ENCODE assay signal across 8 cellular contexts in genomic region chr2:95192891-95193290, GRCh38. TPM values are rescaled to one million over a fixed set of nuclear protein-coding genes. Genes with fewer than 3 reads are reported as not detected.
DNase-seq lines count a peak whose midpoint lies in the region; TF ChIP-seq lines count a peak whose summit lies in the region.
"Not testable (repeated sequence)": the region's sequence is repeated elsewhere in the genome, so short reads cannot be mapped to it uniquely, and the experiment has no call there.

No MANE protein-coding gene starts in this region.

- H3K27me3 Mint-ChIP-seq in CD14-positive monocyte (ENCODE audit: low read depth in 3 of 3) = not testable (repeated sequence)

- TF ChIP-seq EP300 in Ishikawa (IDR thresholded peaks at IDR 0.05; ENCODE audit: borderline replicate concordance) = not testable (repeated sequence)

- TF ChIP-seq CTCF in CD14-positive monocyte (IDR thresholded peaks at IDR 0.05) = peak; percentile 69

- not testable (repeated sequence) for H3K4me1 Mint-ChIP-seq in CD14-positive monocyte

- TF ChIP-seq RAD21 in Ishikawa (IDR thresholded peaks at IDR 0.05; ENCODE audit: low read depth) = peak; percentile 56

- H3K9me3 Mint-ChIP-seq in CD14-positive monocyte = peaks cover 0 to 10% (median 4%) of the 10 kb centered on the region in 7 donors

- H3K4me3 Mint-ChIP-seq in CD14-positive monocyte = not testable (repeated sequence)

- H3K36me3 Mint-ChIP-seq in CD14-positive monocyte = not testable (repeated sequence)

- intact Hi-C loops in CD14-positive monocyte (cut with micrococcal nuclease); posterior cingulate gyrus (cut with DNase I): not testable (repeated sequence)

- H3K27ac Mint-ChIP-seq in CD14-positive monocyte = not testable (repeated sequence)

- not testable (repeated sequence) for DNase-seq in CD14-positive monocyte (ENCODE audit: low spot score)
- DNase-seq in T follicular helper cell (ENCODE audit: low read depth) (peak; percentile 5), dermis blood vessel endothelial cell (peak; percentile 35), inferior parietal cortex (ENCODE audit: extremely low spot score) (peak; percentile 52), posterior cingulate gyrus (peak; percentile 34 to 97 (median 78))
- peak; percentile 67 to 73 for DNase-seq in activated T-cell treated with anti-CD3 and anti-CD28 coated beads, Interleukin-2, amount 50 U/mL, for 48 hours
- peak; percentile 8 to 24 for DNase-seq in stimulated activated CD8-positive, alpha-beta memory T cell treated with anti-CD3 and anti-CD28 coated beads, Interleukin-7, amount 100 ng/mL, for 48 hours (ENCODE audit: extremely low read depth in 1 of 2, low read depth in 1 of 2)

RNA-seq across cellular contexts. Expression of gene ZNF892, which starts 14.4 kb away (rescaled TPM):
- under 1 TPM; 0.15 to 0.73 TPM for polyA plus RNA-seq in CD14-positive monocyte
- 7.7 and 8.7 TPM in 2 replicates for total RNA-seq in dermis blood vessel endothelial cell

RNA-seq across cellular contexts. Expression of gene ZNF2, which starts 27.3 kb away (rescaled TPM):
- under 1 TPM; 0.59 to 0.89 TPM for polyA plus RNA-seq in CD14-positive monocyte
- total RNA-seq in dermis blood vessel endothelial cell = 8.8 and 12.4 TPM in 2 replicates

RNA-seq across cellular contexts. Expression of gene ZNF514, which starts 33.2 kb away (rescaled TPM):
- polyA plus RNA-seq in CD14-positive monocyte = 1 to 10 TPM; 2.8 to 5.7 TPM
- 8.7 and 14.0 TPM in 2 replicates for total RNA-seq in dermis blood vessel endothelial cell
